Comparison of ENCODE assay signal across 19 cellular contexts in the genomic region with DNA sequence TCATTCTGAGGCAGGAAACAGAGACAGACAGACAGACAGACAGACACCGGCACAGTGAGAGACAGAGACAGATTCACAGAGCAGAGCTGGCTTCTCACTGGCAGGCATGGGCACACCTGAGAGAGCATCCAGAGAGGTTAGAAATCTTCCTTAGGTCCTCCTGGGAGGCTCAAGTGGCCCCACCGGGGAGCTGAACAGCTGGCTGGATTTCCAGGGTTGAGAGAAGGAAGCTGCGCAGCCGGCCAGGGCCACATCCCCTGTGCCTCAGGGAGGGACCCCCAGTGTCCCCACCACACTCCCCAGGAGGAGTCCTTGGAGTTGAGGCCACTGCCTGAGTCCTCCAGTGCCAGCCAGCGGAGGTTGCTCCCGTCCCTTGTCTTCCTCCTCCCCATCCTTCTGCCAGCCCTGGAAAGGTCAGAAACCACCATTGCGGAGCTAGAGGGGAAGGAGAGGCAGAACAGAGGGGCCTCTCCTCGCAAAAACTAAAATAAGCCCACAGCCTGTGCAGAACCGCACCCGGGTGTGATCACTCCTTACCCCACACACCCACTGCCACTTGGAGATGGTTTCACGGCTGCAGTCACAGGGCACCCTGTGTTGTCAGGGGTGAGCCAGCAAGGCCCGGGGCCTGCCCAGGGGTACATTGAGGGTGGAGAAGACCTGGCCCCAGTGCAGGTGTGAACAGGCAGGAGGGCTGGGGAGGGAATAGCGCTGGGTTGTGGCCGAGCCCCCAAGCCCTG. TPM values are rescaled to one million over a fixed set of nuclear protein-coding genes. Genes with fewer than 3 reads are reported as not detected.
A peak's percentile ranks its signal among the peaks of the same experiment; 100 is the strongest.
DNase-seq lines count a peak whose midpoint lies in the region; ATAC-seq and TF ChIP-seq lines count a peak whose summit lies in the region.
"Had no signal": no experiment of that assay in that cellular context is flagged by ENCODE, and none has a peak within 500 bp of the region (broad histone marks: within the 10 kb centered on the region; RNA-seq: fewer than 3 reads in every experiment).

No MANE protein-coding gene starts in this region.

- no peaks in the 10 kb centered on the region for H3K36me3 Mint-ChIP-seq in osteocyte (ENCODE audit: unreplicated experiment)
- H3K36me3 Mint-ChIP-seq: CD4-positive, CD25-positive, alpha-beta regulatory T cell had no signal

- no peaks in the 10 kb centered on the region for H3K4me1 Mint-ChIP-seq in osteocyte (ENCODE audit: unreplicated experiment)

- H3K4me3 Mint-ChIP-seq in osteocyte (ENCODE audit: unreplicated experiment) = no peak overlapping the region
- H3K4me3 Mint-ChIP-seq: CD4-positive, CD25-positive, alpha-beta regulatory T cell; H9 had no signal

- ATAC-seq in HG03280 (IDR thresholded peaks at IDR 0.05; ENCODE audit: unreplicated experiment) = no peak

- DNase-seq in activated CD8-positive, alpha-beta memory T cell treated with anti-CD3 and anti-CD28 coated beads for 24 hours = peak; percentile 41
- no peak for DNase-seq in activated CD8-positive, alpha-beta memory T cell treated with anti-CD3 and anti-CD28 coated beads, Interleukin-2, amount 50 U/mL, for 4 hours
- DNase-seq in activated CD8-positive, alpha-beta memory T cell treated with anti-CD3 and anti-CD28 coated beads, Interleukin-2, amount 50 U/mL, for 48 hours = peak; percentile 47
- DNase-seq in osteocyte (ENCODE audit: extremely low spot score, unreplicated experiment) = peak; percentile 15
- no peak for DNase-seq in NCI-H524 treated with DMSO at 0.1 percent for 48 hours (lab: John Stamatoyannopoulos, UW)
- no peak for DNase-seq in NCI-H526 treated with DMSO at 0.1 percent for 48 hours (lab: John Stamatoyannopoulos, UW)
- DNase-seq: CD4-positive, CD25-positive, alpha-beta regulatory T cell; DMS79; KG1; NCI-H1105; NCI-H1694; NCI-H2081; NCI-H446 treated with DMSO at 0.1 percent for 48 hours; NCI-H748 treated with DMSO at 0.1 percent for 48 hours; SIG-M5; SK-N-SH had no signal

- H3K27me3 Mint-ChIP-seq in osteocyte (ENCODE audit: unreplicated experiment) = no peaks in the 10 kb centered on the region

- H3K27ac Mint-ChIP-seq in osteocyte (ENCODE audit: unreplicated experiment) = no peak overlapping the region
- H3K27ac Mint-ChIP-seq: CD4-positive, CD25-positive, alpha-beta regulatory T cell; H9 had no signal

- no peak for TF ChIP-seq CTCF in osteocyte (IDR thresholded peaks at IDR 0.05)

- H3K9me3 Mint-ChIP-seq in osteocyte (ENCODE audit: unreplicated experiment) = no peaks in the 10 kb centered on the region
- H3K9me3 Mint-ChIP-seq: H9 had no signal

RNA-seq across cellular contexts. Expression of a gene that starts 4.2 kb away (rescaled TPM):
- not detected in 2 replicates for total RNA-seq in osteocyte
- total RNA-seq: H9, HT-29 had no signal

RNA-seq across cellular contexts. Expression of a gene that starts 8.4 kb away (rescaled TPM):
- total RNA-seq in osteocyte = not detected in 2 replicates
- total RNA-seq: CD4-positive, CD25-positive, alpha-beta regulatory T cell; H9; HT-29 had no signal

RNA-seq across cellular contexts. Expression of a gene that starts 14.7 kb away (rescaled TPM):
- not detected in 2 replicates for total RNA-seq in osteocyte
- total RNA-seq: CD4-positive, CD25-positive, alpha-beta regulatory T cell; H9; HT-29 had no signal

RNA-seq across cellular contexts. Expression of a gene that starts 33.4 kb away (rescaled TPM):
- total RNA-seq in osteocyte = not detected in 2 replicates
- total RNA-seq: H9 had no signal

Comparison
In these comparisons a context has a peak if more than half of its experiments do, and no peak if none do; other contexts are left out.
1. DNase-seq: peak in activated CD8-positive, alpha-beta memory T cell treated with anti-CD3 and anti-CD28 coated beads for 24 hours (single experiment), activated CD8-positive, alpha-beta memory T cell treated with anti-CD3 and anti-CD28 coated beads, Interleukin-2, amount 50 U/mL, for 48 hours (single experiment) and osteocyte (single experiment); none in activated CD8-positive, alpha-beta memory T cell treated with anti-CD3 and anti-CD28 coated beads, Interleukin-2, amount 50 U/mL, for 4 hours (single experiment), NCI-H524 treated with DMSO at 0.1 percent for 48 hours (single experiment) and NCI-H526 treated with DMSO at 0.1 percent for 48 hours (single experiment).